Comparison of ENCODE assay signal across 8 cellular contexts in genomic region chr3:50298836-50299637, GRCh38. TPM values are rescaled to one million over a fixed set of nuclear protein-coding genes. Genes with fewer than 3 reads are reported as not detected.
DNase-seq lines count a peak whose midpoint lies in the region; ATAC-seq and TF ChIP-seq lines count a peak whose summit lies in the region.

HYAL3 (minus strand) TSS chr3:50299405; CDS start chr3:50295602, 3,803 bp downstream.
NAA80 (minus strand) TSS chr3:50299405; CDS start chr3:50297463, 1,942 bp downstream.

- peak; percentile 99 for DNase-seq in AG20443 (ENCODE audit: low spot score)
- peak; percentile 91 for DNase-seq in NCI-H345 treated with DMSO at 0.1 percent for 48 hours (lab: John Stamatoyannopoulos, UW; ENCODE audit: unreplicated experiment)
- DNase-seq in cerebellar nuclear complex (lab: John Stamatoyannopoulos, UW): peak; percentile 98 to 99
- DNase-seq in kidney epithelial cell (ENCODE audit: low read depth): peak; percentile 89
- DNase-seq in stimulated activated CD4-positive, alpha-beta T cell treated with anti-CD3 and anti-CD28 coated beads, Interleukin-15, amount 100 ng/mL, for 48 hours (ENCODE audit: low read depth in 2 of 2): peak; percentile 99 to 100

- H3K36me3 ChIP-seq in kidney epithelial cell (ENCODE audit: control insufficient read depth, insufficient read depth, low read length): no peaks in the 10 kb centered on the region

- H3K27me3 ChIP-seq in kidney epithelial cell (ENCODE audit: control insufficient read depth, insufficient read depth, low read length): no peaks in the 10 kb centered on the region

- peak within 1 kb of the TSS; percentile 94 for H3K4me3 ChIP-seq in kidney epithelial cell (ENCODE audit: low read depth, low read length)

- no peak for TF ChIP-seq CTCF in kidney epithelial cell (IDR thresholded peaks at IDR 0.05; ENCODE audit: insufficient read depth, low read length, poor library complexity, severe bottlenecking)

- ATAC-seq in GM19025 (IDR thresholded peaks at IDR 0.05; ENCODE audit: low read depth, unreplicated experiment) (peak; percentile 89), HG03342 (IDR thresholded peaks at IDR 0.05; ENCODE audit: unreplicated experiment) (peak; percentile 86)
- peak; percentile 86 to 89 for ATAC-seq in activated CD4-positive, CD25-positive, alpha-beta regulatory T cell treated with anti-CD3 and anti-CD28 coated beads, Interleukin-2, amount 50 U/mL, for 24 hours

RNA-seq across cellular contexts. Expression of gene HYAL3, which starts in this region (rescaled TPM):
- 7.6 and 7.9 TPM in 2 replicates for total RNA-seq in kidney epithelial cell

RNA-seq across cellular contexts. Expression of gene NAA80, which starts in this region (rescaled TPM):
- 8.5 and 12.3 TPM in 2 replicates for total RNA-seq in kidney epithelial cell

Comparison
In these comparisons a context has a peak if more than half of its experiments do, and no peak if none do; other contexts are left out.
1. Peak in every context shown above with its lines: DNase-seq, ATAC-seq and H3K4me3 ChIP-seq.